ENCODE assay signal across 8 cellular contexts in the genomic region with DNA sequence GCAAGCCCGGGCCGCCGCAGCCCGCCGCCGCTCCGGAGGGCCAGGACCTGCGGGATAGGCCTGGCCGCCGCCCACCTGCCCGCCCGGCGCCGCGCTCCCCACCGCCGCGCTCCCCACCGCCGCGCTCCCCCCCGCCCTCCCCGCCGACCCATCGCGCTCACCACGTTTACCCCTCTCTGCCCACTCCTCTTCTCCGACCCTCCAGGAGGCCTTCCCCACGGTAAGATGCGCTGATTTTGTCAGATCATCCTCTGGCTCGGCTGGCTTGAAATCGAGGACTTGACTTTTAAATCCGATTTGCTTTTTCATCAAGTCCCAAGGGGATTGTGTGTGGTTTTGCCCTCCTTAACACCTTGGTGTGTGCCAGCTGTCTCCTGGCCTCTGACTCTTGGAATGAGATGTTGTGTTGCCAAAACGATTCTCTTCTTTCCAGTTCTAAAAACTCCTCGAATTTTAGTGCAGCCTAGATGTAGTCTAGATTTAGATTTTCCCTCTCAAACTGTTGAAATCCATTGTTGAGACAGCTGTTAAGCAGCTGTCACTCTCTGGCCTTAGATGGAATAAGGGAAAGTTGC. TPM values are rescaled to one million over a fixed set of nuclear protein-coding genes. Genes with fewer than 3 reads are reported as not detected.
A peak's percentile ranks its signal among the peaks of the same experiment; 100 is the strongest.
DNase-seq lines count a peak whose midpoint lies in the region; ATAC-seq and TF ChIP-seq lines count a peak whose summit lies in the region.

No MANE protein-coding gene starts in this region.

- H3K4me1 ChIP-seq in PC-9 (replicated peaks; ENCODE audit: insufficient read depth) = peaks cover 15% of the 10 kb centered on the region; the same call in 1 of the 2 replicates

- H3K4me3 Mint-ChIP-seq in activated CD4-positive, alpha-beta T cell treated with anti-CD3 and anti-CD28 coated beads, Interleukin-2, amount 10 ng/mL, durations not matched to agents 24 days and 14 days = peak overlapping the region; percentile 98

- POLR2A ChIA-PET in PC-9 (lab: Charles Lee; ENCODE audit: unreplicated experiment) = no interaction called here

- H3F3A ChIP-seq in PC-9 (ENCODE audit: insufficient read depth, low read depth) = peaks cover 30% of the 10 kb centered on the region; the same call in 1 of the 2 replicates

- no peak for TF ChIP-seq CTCF in PC-9 (conservative IDR thresholded peaks at IDR 0.05)
- TF ChIP-seq CTCF in epithelial cell of proximal tubule (conservative IDR thresholded peaks at IDR 0.05; ENCODE audit: low read depth, low read length) = no peak
- TF ChIP-seq CTCF in omental fat pad (IDR thresholded peaks at IDR 0.05) = no peak

- peak overlapping the region; percentile 97 for H3K4me3 ChIP-seq in PC-9
- H3K4me3 ChIP-seq in epithelial cell of proximal tubule (ENCODE audit: low read depth, low read length) = peak overlapping the region; percentile 75

- H3K9me2 ChIP-seq in PC-9 (ENCODE audit: insufficient read depth) = no peaks in the 10 kb centered on the region

- H3K27ac ChIP-seq in PC-9 = peak overlapping the region; percentile 78

- H3K4me1 Mint-ChIP-seq in activated CD4-positive, alpha-beta T cell treated with anti-CD3 and anti-CD28 coated beads, Interleukin-2, amount 10 ng/mL, durations not matched to agents 24 days and 14 days = peaks cover 21% of the 10 kb centered on the region

- H3K9me3 ChIP-seq in PC-9 (ENCODE audit: insufficient read depth, low read depth) = no peaks in the 10 kb centered on the region

- peak; percentile 65 for DNase-seq in activated CD4-positive, alpha-beta T cell treated with anti-CD3 and anti-CD28 coated beads, Interleukin-2, amount 10 ng/mL, durations not matched to agents 24 days and 14 days
- DNase-seq in activated CD4-positive, alpha-beta T cell treated with anti-CD3 and anti-CD28 coated beads for 48 hours = no peak
- DNase-seq in PC-9 = peak in 1 of 2 experiments; percentile 37
- DNase-seq in epithelial cell of proximal tubule (ENCODE audit: low read depth) = no peak
- DNase-seq in omental fat pad (ENCODE audit: low spot score) = no peak
- DNase-seq in COLO668 (lab: John Stamatoyannopoulos, UW; ENCODE audit: unreplicated experiment) = no peak
- DNase-seq in GM19240 (ENCODE audit: insufficient read length, low spot score) = no peak

- CTCF ChIA-PET in PC-9 (lab: Charles Lee) = no interaction called here

- no peaks in the 10 kb centered on the region for H3K27me3 ChIP-seq in PC-9 (ENCODE audit: insufficient read depth, low read depth)

- H2AFZ ChIP-seq in PC-9 = peak overlapping the region; percentile 62; the same call in 1 of the 2 replicates

- H3K36me3 Mint-ChIP-seq in activated CD4-positive, alpha-beta T cell treated with anti-CD3 and anti-CD28 coated beads, Interleukin-2, amount 10 ng/mL, durations not matched to agents 24 days and 14 days (ENCODE audit: low read depth) = peaks cover 53% of the 10 kb centered on the region

- H3K27me3 Mint-ChIP-seq in activated CD4-positive, alpha-beta T cell treated with anti-CD3 and anti-CD28 coated beads, Interleukin-2, amount 10 ng/mL, durations not matched to agents 24 days and 14 days = no peaks in the 10 kb centered on the region

- H3K27ac Mint-ChIP-seq in activated CD4-positive, alpha-beta T cell treated with anti-CD3 and anti-CD28 coated beads, Interleukin-2, amount 10 ng/mL, durations not matched to agents 24 days and 14 days = peak overlapping the region; percentile 95

- no peaks in the 10 kb centered on the region; the same call in 1 of the 2 replicates for H4K20me1 ChIP-seq in PC-9 (ENCODE audit: insufficient read depth)

- peaks cover 22% of the 10 kb centered on the region for H3K36me3 ChIP-seq in PC-9 (ENCODE audit: low read depth)

- H3K4me2 ChIP-seq in PC-9 = peak overlapping the region; percentile 95

- no peaks in the 10 kb centered on the region for H3K9me3 Mint-ChIP-seq in activated CD4-positive, alpha-beta T cell treated with anti-CD3 and anti-CD28 coated beads, Interleukin-2, amount 10 ng/mL, durations not matched to agents 24 days and 14 days

- ATAC-seq in omental fat pad (ENCODE audit: low FRiP score) (peak; percentile 55), HG03469 (IDR thresholded peaks at IDR 0.05; ENCODE audit: unreplicated experiment) (no peak)

- intact Hi-C loops in activated CD4-positive, alpha-beta T cell treated with anti-CD3 and anti-CD28 coated beads, Interleukin-2, amount 10 ng/mL, durations not matched to agents 24 days and 14 days (cut with micrococcal nuclease) = loop anchor here (2.0 kb wide), 1 partner anchor 97 kb away; the partner anchor contains the start of gene TYW1B
- intact Hi-C loops in PC-9 (cut with micrococcal nuclease; ENCODE audit: unreplicated experiment) = loop anchor here (10.0 kb wide), 1 partner anchor 529 kb away; no protein-coding TSS in a partner anchor

- peaks cover 38% of the 10 kb centered on the region for H3K79me2 ChIP-seq in PC-9 (ENCODE audit: low read depth)

- no TSS peak for BruUV-seq in PC-9 (replicated peaks; lab: Mats Ljungman, UMichigan)

RNA-seq across cellular contexts. Expression of gene POM121, which starts 0.7 kb away (rescaled TPM):
- 69.7 and 70.2 TPM in 2 replicates for total RNA-seq in activated CD4-positive, alpha-beta T cell treated with anti-CD3 and anti-CD28 coated beads, Interleukin-2, amount 10 ng/mL, durations not matched to agents 24 days and 14 days
- total RNA-seq in PC-9 (2021) (36.6 and 49.0 TPM in 2 replicates), epithelial cell of proximal tubule (6.6 and 9.8 TPM in 2 replicates), omental fat pad (10 to 100 TPM; 17.8 to 39.4 (median 19.4) TPM)

RNA-seq across cellular contexts. Expression of gene TRIM74, which starts 43.6 kb away (rescaled TPM):
- total RNA-seq in activated CD4-positive, alpha-beta T cell treated with anti-CD3 and anti-CD28 coated beads, Interleukin-2, amount 10 ng/mL, durations not matched to agents 24 days and 14 days = 0.33 and 2.1 TPM in 2 replicates
- total RNA-seq in PC-9 (2021) = 1.2 and 2.6 TPM in 2 replicates
- total RNA-seq in epithelial cell of proximal tubule = not detected in 2 replicates
- 1 to 10 TPM in 1 of 4 donors, not detected in 3; 2.4 TPM for total RNA-seq in omental fat pad
